Comparison of ENCODE assay signal across 8 cellular contexts in the genomic region with DNA sequence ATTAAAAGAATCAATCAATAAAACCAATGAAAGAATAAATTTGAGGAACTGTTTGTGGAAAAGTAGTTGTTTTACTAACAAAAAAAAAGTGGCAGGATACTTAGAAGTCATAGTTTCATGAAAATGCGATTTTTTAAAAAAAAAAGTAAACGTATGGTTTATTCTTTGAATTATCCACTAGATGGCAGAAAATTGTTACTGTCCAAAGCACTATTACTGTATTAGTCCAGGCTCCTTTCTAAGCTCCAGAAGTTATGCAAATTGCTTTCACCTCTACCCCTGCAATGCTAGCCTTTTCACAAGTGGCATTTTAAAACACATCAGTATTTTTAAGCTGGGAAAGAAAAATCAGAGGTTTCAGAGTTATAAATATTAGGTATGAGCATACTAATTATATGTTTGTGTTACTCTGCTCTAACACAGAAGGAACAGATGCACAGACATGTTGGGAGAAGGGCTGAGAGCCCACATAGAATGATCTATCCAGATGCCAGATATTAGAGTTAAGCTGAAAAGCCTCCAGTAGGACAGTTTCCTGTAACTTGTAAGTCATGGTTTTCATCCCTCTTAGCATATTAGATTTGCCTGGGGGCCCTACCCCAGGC.
DNase-seq lines count a peak whose midpoint lies in the region; ATAC-seq, FAIRE-seq and TF ChIP-seq lines count a peak whose summit lies in the region.

No MANE protein-coding gene starts in this region.

- BruUV-seq in GM12878 (replicated peaks; lab: Mats Ljungman, UMichigan), result no TSS peak

- CTCF ChIA-PET in GM12878 (lab: Yijun Ruan, JAX), result interaction anchor here (0.6 to 3.5 kb wide), 42 partner anchors 11 to 559 kb away, joined by 3 to 43 read pairs (median 4); a partner anchor contains a TSS

- SMC1A ChIA-PET in GM12878 (lab: Charles Lee; ENCODE audit: uncharacterized antibody, unreplicated experiment), result interaction anchor here (0.6 to 7.1 kb wide), 35 partner anchors 11 to 451 kb away, joined by 3 to 86 read pairs (median 3); a partner anchor contains a TSS

- H3K9ac ChIP-seq in GM12878 (ENCODE audit: control insufficient read depth, insufficient read depth, low read length) (no peak overlapping the region), liver (ENCODE audit: low read depth in 1 of 2, low read length in 2 of 2) (no peak overlapping the region)

- TF ChIP-seq EP300 in GM12878 (IDR thresholded peaks at IDR 0.05; ENCODE audit: borderline replicate concordance in 1 of 2, control insufficient read depth in 1 of 2, low read depth in 2 of 2, low read length in 2 of 2), result no peak

- TF ChIP-seq RAD21 in GM12878 (IDR thresholded peaks at IDR 0.05; ENCODE audit: insufficient read depth, low read depth, low read length), result peak; percentile 80
- TF ChIP-seq RAD21 in liver (IDR thresholded peaks at IDR 0.05), result peak; percentile 74 to 75

- H3K4me1 ChIP-seq in GM12878 (ENCODE audit: control insufficient read depth, insufficient read depth, low read length), result peaks cover 3% of the 10 kb centered on the region
- peaks cover 0 to 1% (median 0%) of the 10 kb centered on the region in 4 donors for H3K4me1 ChIP-seq in liver (ENCODE audit: control insufficient read depth in 4 of 4, insufficient read depth in 4 of 4, low read length in 3 of 4)
- H3K4me1 ChIP-seq in gastrocnemius medialis, result no peaks in the 10 kb centered on the region

- H3K79me2 ChIP-seq in GM12878 (ENCODE audit: control insufficient read depth, insufficient read depth, low read length), result no peaks in the 10 kb centered on the region

- peak; percentile 78 for ATAC-seq in GM19397 (IDR thresholded peaks at IDR 0.05; ENCODE audit: unreplicated experiment)
- ATAC-seq in HG03196 (IDR thresholded peaks at IDR 0.05; ENCODE audit: unreplicated experiment), result peak; percentile 82
- ATAC-seq in GM12878, result peak; percentile 93
- no peak for ATAC-seq in gastrocnemius medialis

- in situ Hi-C loops in GM12878 (cut with MboI) (loop anchor here (5.0 kb wide), 2 partner anchors 270 to 430 kb away; a partner anchor contains a TSS), gastrocnemius medialis (cut with MboI; ENCODE audit: low sequenced_read_pairs in 4 of 4) (loop anchor here in 1 of 4 donors (25.0 kb wide), 1 partner anchor 435 kb away; no protein-coding TSS in a partner anchor)

- H3K36me3 ChIP-seq in GM12878 (ENCODE audit: control insufficient read depth in 2 of 2, insufficient read depth in 2 of 2, low read length in 1 of 2) (no peaks in the 10 kb centered on the region), liver (ENCODE audit: control insufficient read depth in 4 of 4, insufficient read depth in 3 of 4, low read depth in 1 of 4, low read length in 3 of 4) (no peaks in the 10 kb centered on the region), gastrocnemius medialis (no peaks in the 10 kb centered on the region)

- DNase-seq in DMS153 treated with DMSO at 0.1 percent for 48 hours (lab: John Stamatoyannopoulos, UW; ENCODE audit: unreplicated experiment) (peak; percentile 37), NCI-H345 treated with DMSO at 0.1 percent for 48 hours (lab: John Stamatoyannopoulos, UW; ENCODE audit: unreplicated experiment) (peak; percentile 34), GM12878 (ENCODE audit: low read depth, low spot score) (peak; percentile 49), gastrocnemius medialis (no peak), activated gamma-delta T cell (lab: John Stamatoyannopoulos, UW) (no peak)

- H3K4me3 ChIP-seq in GM12878, result no peak overlapping the region
- H3K4me3 ChIP-seq in liver (ENCODE audit: low read depth in 1 of 3, low read length in 3 of 3), result no peak overlapping the region
- no peak overlapping the region for H3K4me3 ChIP-seq in gastrocnemius medialis

- H3K27me3 ChIP-seq in GM12878 (replicated peaks in 1 of 2; ENCODE audit: control insufficient read depth in 2 of 2, insufficient read depth in 2 of 2, low read length in 1 of 2), result no peaks in the 10 kb centered on the region
- H3K27me3 ChIP-seq in liver (ENCODE audit: control insufficient read depth in 4 of 4, insufficient read depth in 4 of 4, low read length in 3 of 4), result no peaks in the 10 kb centered on the region
- H3K27me3 ChIP-seq in gastrocnemius medialis, result no peaks in the 10 kb centered on the region

- H3K4me2 ChIP-seq in GM12878 (ENCODE audit: control insufficient read depth, insufficient read depth), result no peak overlapping the region

- peak; percentile 23 for FAIRE-seq in GM12878 (lab: Jason Lieb, UNC)

- 3% methylated on average over 2 of the region's 2 CpGs for WGBS in GM12878 (ENCODE audit: insufficient coverage, insufficient replicate concordance, low lambda C conversion rate, missing lambda C conversion rate)
- WGBS in liver, result 7% methylated on average over 2 of the region's 2 CpGs

- TF ChIP-seq POLR2A in GM12878 (IDR thresholded peaks at IDR 0.05; ENCODE audit: low read depth, low read length) (no peak), gastrocnemius medialis (IDR thresholded peaks at IDR 0.05) (no peak)

- H3K27ac ChIP-seq in GM12878 (ENCODE audit: control insufficient read depth, insufficient read depth) (no peak overlapping the region), liver (ENCODE audit: low read depth in 1 of 2, low read length in 2 of 2) (no peak overlapping the region), gastrocnemius medialis (no peak overlapping the region)

- POLR2A ChIA-PET in GM12878 (lab: Charles Lee), result no interaction called here

- H3K9me3 ChIP-seq in GM12878 (replicated peaks; ENCODE audit: control insufficient read depth, insufficient read depth, low read length) (no peaks in the 10 kb centered on the region), liver (ENCODE audit: control insufficient read depth in 4 of 4, low read length in 3 of 4) (no peaks in the 10 kb centered on the region), gastrocnemius medialis (no peaks in the 10 kb centered on the region)

- intact Hi-C loops in GM12878 (cut with micrococcal nuclease; ENCODE audit: unreplicated experiment), result loop anchor here (1.0 to 5.0 kb wide), 5 partner anchors 85 to 432 kb away; a partner anchor contains a TSS
- intact Hi-C loops in gastrocnemius medialis (cut with DNase I; ENCODE audit: low total_unique reads), result no loop called here

- RAD21 ChIA-PET in GM12878 (lab: Charles Lee; ENCODE audit: unreplicated experiment), result interaction anchor here (0.6 to 6.8 kb wide), 26 partner anchors 11 to 431 kb away, joined by 3 to 64 read pairs (median 4); a partner anchor contains a TSS

- no peaks in the 10 kb centered on the region for H4K20me1 ChIP-seq in GM12878 (ENCODE audit: control insufficient read depth, insufficient read depth)

- H2AFZ ChIP-seq in GM12878 (ENCODE audit: control insufficient read depth, low read depth, low read length), result peak overlapping the region; percentile 18; the same call in 1 of the 2 replicates

- peak in 2 of 3 experiments; percentile 42 to 64; a peak in 5 of 6 replicates for TF ChIP-seq CTCF in GM12878 (IDR thresholded peaks at IDR 0.05 in 2 of 3, conservative IDR thresholded peaks at IDR 0.05 in 1 of 3; ENCODE audit: control insufficient read depth in 2 of 3, extremely low read depth in 1 of 3, insufficient read depth in 1 of 3, low read depth in 3 of 3, low read length in 3 of 3)
- peak; percentile 26 for TF ChIP-seq CTCF in liver (IDR thresholded peaks at IDR 0.05; ENCODE audit: low read depth, low read length, missing input control)
- TF ChIP-seq CTCF in gastrocnemius medialis (IDR thresholded peaks at IDR 0.05 in 4 of 5, conservative IDR thresholded peaks at IDR 0.05 in 1 of 5), result peak in 1 of 5 experiments; percentile 13

TF ChIP-seq in GM12878, 131 proteins besides CTCF, POLR2A, EP300 and RAD21 (continues in another document):
- TF ChIP-seq ZNF384 (IDR thresholded peaks at IDR 0.05; ENCODE audit: borderline replicate concordance, low read depth, low read length) (peak; percentile 97), MYC (IDR thresholded peaks at IDR 0.05; ENCODE audit: insufficient read depth, insufficient read length, insufficient replicate concordance, low read length, severe bottlenecking) (no peak), SMC3 (IDR thresholded peaks at IDR 0.05; ENCODE audit: borderline replicate concordance, low read length) (peak; percentile 79; the same call in 1 of the 2 replicates)

TF ChIP-seq in liver, 16 proteins besides CTCF, POLR2A, EP300 and RAD21:
- TF ChIP-seq RXRA (IDR thresholded peaks at IDR 0.05) (no peak), FOXA1 (IDR thresholded peaks at IDR 0.05) (no peak), SP1 (IDR thresholded peaks at IDR 0.05) (no peak)
- TF ChIP-seq, protein P1, sequence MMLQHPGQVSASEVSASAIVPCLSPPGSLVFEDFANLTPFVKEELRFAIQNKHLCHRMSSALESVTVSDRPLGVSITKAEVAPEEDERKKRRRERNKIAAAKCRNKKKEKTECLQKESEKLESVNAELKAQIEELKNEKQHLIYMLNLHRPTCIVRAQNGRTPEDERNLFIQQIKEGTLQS (IDR thresholded peaks at IDR 0.05), result no peak
- TF ChIP-seq, protein P2, sequence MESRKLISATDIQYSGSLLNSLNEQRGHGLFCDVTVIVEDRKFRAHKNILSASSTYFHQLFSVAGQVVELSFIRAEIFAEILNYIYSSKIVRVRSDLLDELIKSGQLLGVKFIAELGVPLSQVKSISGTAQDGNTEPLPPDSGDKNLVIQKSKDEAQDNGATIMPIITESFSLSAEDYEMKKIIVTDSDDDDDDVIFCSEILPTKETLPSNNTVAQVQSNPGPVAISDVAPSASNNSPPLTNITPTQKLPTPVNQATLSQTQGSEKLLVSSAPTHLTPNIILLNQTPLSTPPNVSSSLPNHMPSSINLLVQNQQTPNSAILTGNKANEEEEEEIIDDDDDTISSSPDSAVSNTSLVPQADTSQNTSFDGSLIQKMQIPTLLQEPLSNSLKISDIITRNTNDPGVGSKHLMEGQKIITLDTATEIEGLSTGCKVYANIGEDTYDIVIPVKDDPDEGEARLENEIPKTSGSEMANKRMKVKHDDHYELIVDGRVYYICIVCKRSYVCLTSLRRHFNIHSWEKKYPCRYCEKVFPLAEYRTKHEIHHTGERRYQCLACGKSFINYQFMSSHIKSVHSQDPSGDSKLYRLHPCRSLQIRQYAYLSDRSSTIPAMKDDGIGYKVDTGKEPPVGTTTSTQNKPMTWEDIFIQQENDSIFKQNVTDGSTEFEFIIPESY (IDR thresholded peaks at IDR 0.05), result no peak
TF ChIP-seq in liver: peak in this region for 0.

Comparison
In these comparisons a context has a peak if more than half of its experiments do, and no peak if none do; other contexts are left out.
1. DNase-seq: peak in DMS153 treated with DMSO at 0.1 percent for 48 hours (single experiment), NCI-H345 treated with DMSO at 0.1 percent for 48 hours (single experiment) and GM12878 (single experiment); none in gastrocnemius medialis (0 of 2) and activated gamma-delta T cell (single experiment).
2. ATAC-seq: peak in GM19397 (single experiment), HG03196 (single experiment) and GM12878 (single experiment); none in gastrocnemius medialis (0 of 2).